Comparison of ENCODE assay signal across 8 cellular contexts in genomic region chr15:65862682-65863081, GRCh38. TPM values are rescaled to one million over a fixed set of nuclear protein-coding genes. Genes with fewer than 3 reads are reported as not detected.
A peak's percentile ranks its signal among the peaks of the same experiment; 100 is the strongest.
DNase-seq lines count a peak whose midpoint lies in the region; FAIRE-seq and TF ChIP-seq lines count a peak whose summit lies in the region.

No MANE protein-coding gene starts in this region.

- TF ChIP-seq CTCF in D721Med (IDR thresholded peaks at IDR 0.05; ENCODE audit: insufficient read depth, missing control alignments) (peak; percentile 54), HFFc6 (IDR thresholded peaks at IDR 0.05) (peak; percentile 66; the same call in 1 of the 2 replicates), fibroblast of the aortic adventitia (IDR thresholded peaks at IDR 0.05; ENCODE audit: insufficient read depth, low read length) (peak; percentile 59)

- no peak overlapping the region for H3K27ac Mint-ChIP-seq in HFFc6

- intact Hi-C loops in posterior vena cava (cut with DNase I), result no loop called here

- peak overlapping the region; percentile 27; the same call in 1 of the 2 replicates for H3K4me3 Mint-ChIP-seq in HFFc6

- DNase-seq in D721Med (ENCODE audit: insufficient read length, low spot score) (no peak), HFFc6 (peak; percentile 32), NOMO-1 (lab: John Stamatoyannopoulos, UW; ENCODE audit: unreplicated experiment in 2 of 2) (peak; percentile 39 to 63), fibroblast of the aortic adventitia (ENCODE audit: low read depth) (peak; percentile 62), posterior vena cava (ENCODE audit: low spot score) (no peak)
- DNase-seq in activated CD8-positive, alpha-beta memory T cell treated with anti-CD3 and anti-CD28 coated beads for 48 hours (ENCODE audit: low read depth in 2 of 3, low spot score in 2 of 3), result peak; percentile 11 to 33 (median 30)
- DNase-seq in stimulated activated CD4-positive, alpha-beta T cell treated with anti-CD3 and anti-CD28 coated beads, Interleukin-12 subunit alpha, Interleukin-12 subunit beta, amount 100 ng/mL, for 4 hours, result peak; percentile 36
- DNase-seq in NK-92 treated with Interleukin-12 subunit alpha and Interleukin-12 subunit beta, amount 100 ng/mL, for 24 hours (lab: John Stamatoyannopoulos, UW), result no peak

- H3K4me3 ChIP-seq in fibroblast of the aortic adventitia (ENCODE audit: low read depth, low read length), result no peak overlapping the region

- H3K36me3 Mint-ChIP-seq in HFFc6 (ENCODE audit: low read depth), result no peaks in the 10 kb centered on the region

- no peak for FAIRE-seq in D721Med (lab: Jason Lieb, UNC)

- H3K4me1 Mint-ChIP-seq in HFFc6 (ENCODE audit: low read depth), result 0 out of 2 replicates have a peak, but pooled peaks cover 5% of the 10 kb centered on the region

- no peaks in the 10 kb centered on the region; the same call in none of the 2 replicates for H3K27me3 Mint-ChIP-seq in HFFc6 (ENCODE audit: insufficient read depth)

- no peaks in the 10 kb centered on the region for H3K9me3 Mint-ChIP-seq in HFFc6

RNA-seq across cellular contexts. Expression of gene RAB11A, which starts 6.6 kb away (rescaled TPM):
- 100 to 1,000 TPM; 193 to 236 (median 223) TPM for total RNA-seq in HFFc6 (2021; fragmentation: NEBNext Ultra II Directional; extraction: Animal tissue kit (Norgen Biotek cat#: 25700))
- total RNA-seq in fibroblast of the aortic adventitia (ENCODE audit: low replicate concordance) (84.5 and 218 TPM in 2 replicates), posterior vena cava (100 to 1,000 TPM; 176 to 182 TPM)

Comparison
In these comparisons a context has a peak if more than half of its experiments do, and no peak if none do; other contexts are left out.
1. DNase-seq: peak in HFFc6 (single experiment), NOMO-1 (2 of 2), activated CD8-positive, alpha-beta memory T cell treated with anti-CD3 and anti-CD28 coated beads for 48 hours (3 of 3), fibroblast of the aortic adventitia (single experiment) and stimulated activated CD4-positive, alpha-beta T cell treated with anti-CD3 and anti-CD28 coated beads, Interleukin-12 subunit alpha, Interleukin-12 subunit beta, amount 100 ng/mL, for 4 hours (single experiment); none in D721Med (single experiment), posterior vena cava (single experiment) and NK-92 treated with Interleukin-12 subunit alpha and Interleukin-12 subunit beta, amount 100 ng/mL, for 24 hours (single experiment).
2. Peak in every context shown above with its lines, with median percentiles within 50 percentile points of each other: CTCF ChIP-seq.